In the genomic region with DNA sequence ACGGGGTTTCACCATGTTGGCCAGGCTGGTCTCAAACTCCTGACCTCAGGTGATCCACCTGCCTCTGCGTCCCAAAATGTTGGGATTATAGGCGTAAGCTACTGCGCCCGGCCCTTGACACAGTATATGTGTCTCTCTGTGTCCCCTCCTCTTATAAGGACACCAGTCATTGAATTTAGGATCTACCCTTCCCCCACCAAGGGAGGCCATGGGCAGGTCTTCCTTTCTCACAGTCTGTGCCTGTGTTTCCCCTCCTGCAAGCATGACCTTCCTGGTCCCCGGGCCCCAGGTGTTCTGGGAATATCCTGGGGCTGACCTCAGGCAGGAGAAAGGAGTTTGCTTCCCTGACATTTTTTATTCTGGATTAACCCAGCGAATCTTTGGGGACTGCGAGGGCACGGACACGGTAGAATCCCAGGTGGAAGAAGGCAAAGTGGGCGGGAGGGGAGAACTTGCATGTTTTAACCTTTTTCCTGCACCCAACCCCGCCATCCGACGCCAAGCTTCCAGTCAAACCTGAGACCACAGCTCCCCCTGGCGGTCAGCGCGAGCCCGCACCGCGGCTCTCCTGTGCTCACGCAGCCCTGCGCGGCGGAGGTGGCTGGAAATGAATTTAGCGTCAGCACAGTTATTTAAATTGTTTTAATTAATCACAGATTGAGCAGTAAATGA, we compare ENCODE assay signal across 9 cellular contexts. TPM values are rescaled to one million over a fixed set of nuclear protein-coding genes. Genes with fewer than 3 reads are reported as not detected.
DNase-seq lines count a peak whose midpoint lies in the region; ATAC-seq, FAIRE-seq and TF ChIP-seq lines count a peak whose summit lies in the region.
"Had no signal": no experiment of that assay in that cellular context is flagged by ENCODE, and none has a peak within 500 bp of the region (broad histone marks: within the 10 kb centered on the region; RNA-seq: fewer than 3 reads in every experiment).

No MANE protein-coding gene starts in this region.

- ATAC-seq in HG02981 (IDR thresholded peaks at IDR 0.05; ENCODE audit: unreplicated experiment) (no peak), GM21381 (IDR thresholded peaks at IDR 0.05; ENCODE audit: unreplicated experiment) (no peak)

- no peaks in the 10 kb centered on the region for H3K4me1 ChIP-seq in ascending aorta

- H3K27me3 ChIP-seq in SU-DHL-6 (ENCODE audit: low read length) (no peaks in the 10 kb centered on the region), ascending aorta (no peaks in the 10 kb centered on the region)

- H3K27ac ChIP-seq in SU-DHL-6 (ENCODE audit: low read depth, low read length) = no peak overlapping the region
- H3K27ac ChIP-seq in ascending aorta = no peak overlapping the region

- peak; percentile 45 for DNase-seq in D721Med (ENCODE audit: insufficient read length, low spot score)
- peak in 62 of 76 experiments; percentile 2 to 75 (median 46) for DNase-seq in HUDEP-2 (lab: John Stamatoyannopoulos, UW; ENCODE audit: unreplicated experiment in 76 of 76)
- DNase-seq in ascending aorta (ENCODE audit: low spot score in 2 of 2) = no peak
- peak; percentile 91 for DNase-seq in iPS-NIHi11 (ENCODE audit: low spot score)
- peak; percentile 43 to 73 for DNase-seq in stimulated activated CD4-positive, alpha-beta T cell treated with anti-CD3 and anti-CD28 coated beads, Interleukin-12 subunit alpha, Interleukin-12 subunit beta, amount 100 ng/mL, for 24 hours (ENCODE audit: low read depth in 2 of 2)

- intact Hi-C loops in ascending aorta (cut with DNase I) = no loop called here

- TF ChIP-seq CTCF in D721Med (IDR thresholded peaks at IDR 0.05; ENCODE audit: insufficient read depth, missing control alignments) (peak; percentile 83), SU-DHL-6 (IDR thresholded peaks at IDR 0.05; ENCODE audit: insufficient read depth, low read length, poor library complexity, severe bottlenecking) (peak; percentile 95), ascending aorta (IDR thresholded peaks at IDR 0.05) (peak; percentile 26 to 79 (median 62))

- H3K9me3 ChIP-seq in SU-DHL-6 (ENCODE audit: insufficient read depth, low read length) (no peaks in the 10 kb centered on the region), ascending aorta (no peaks in the 10 kb centered on the region)

- H3K9me2 ChIP-seq in SU-DHL-6 (replicated peaks; ENCODE audit: insufficient read depth, low read length) = no peaks in the 10 kb centered on the region

- no peaks in the 10 kb centered on the region for H3K79me2 ChIP-seq in SU-DHL-6 (ENCODE audit: insufficient read depth, low read length)

- no peak overlapping the region for H3K4me2 ChIP-seq in SU-DHL-6 (ENCODE audit: low read depth, low read length, poor library complexity, severe bottlenecking)

- H3K9ac ChIP-seq in SU-DHL-6 (ENCODE audit: low read length) = no peak overlapping the region

- no peaks in the 10 kb centered on the region for H3F3A ChIP-seq in SU-DHL-6 (ENCODE audit: insufficient read depth)

- H2AFZ ChIP-seq in SU-DHL-6 (ENCODE audit: low read depth, low read length, severe bottlenecking) = no peak overlapping the region

- H3K4me3 ChIP-seq in SU-DHL-6 (ENCODE audit: insufficient read depth, low read length, poor library complexity, severe bottlenecking) (no peak overlapping the region), ascending aorta (no peak overlapping the region)

- no peaks in the 10 kb centered on the region for H4K20me1 ChIP-seq in SU-DHL-6 (ENCODE audit: low read depth, low read length)

- no peak for FAIRE-seq in D721Med (lab: Jason Lieb, UNC)

- H3K36me3 ChIP-seq in SU-DHL-6 (ENCODE audit: low read length) (no peaks in the 10 kb centered on the region), ascending aorta (no peaks in the 10 kb centered on the region)

RNA-seq across cellular contexts. Expression of a gene that starts 42.1 kb away (rescaled TPM):
- not detected for total RNA-seq in ascending aorta
- total RNA-seq: T-helper 1 cell treated with Interleukin-12 subunit alpha and Interleukin-12 subunit beta and Interleukin-4 antibody, amounts not matched to agents 30 ng/mL and 1 ng/mL, for 36 hours had no signal

Comparison
In these comparisons a context has a peak if more than half of its experiments do, and no peak if none do; other contexts are left out.
1. DNase-seq: peak in D721Med (single experiment), HUDEP-2 (62 of 76), iPS-NIHi11 (single experiment) and stimulated activated CD4-positive, alpha-beta T cell treated with anti-CD3 and anti-CD28 coated beads, Interleukin-12 subunit alpha, Interleukin-12 subunit beta, amount 100 ng/mL, for 24 hours (2 of 2); none in ascending aorta (0 of 2).
2. Peak in every context shown above with its lines, with median percentiles within 50 percentile points of each other: CTCF ChIP-seq.